25 cellular contexts compared by ENCODE assay signal in genomic region chr1:214378492-214378891, GRCh38.
DNase-seq lines count a peak whose midpoint lies in the region; ATAC-seq and TF ChIP-seq lines count a peak whose summit lies in the region.
"Had no signal": no experiment of that assay in that cellular context is flagged by ENCODE, and none has a peak within 500 bp of the region (broad histone marks: within the 10 kb centered on the region; RNA-seq: fewer than 3 reads in every experiment).

No MANE protein-coding gene starts in this region.

- ATAC-seq in foreskin keratinocyte (peak; percentile 53), psoas muscle (peak; percentile 12 to 39 (median 28)), PC-3 (no peak)
- ATAC-seq: heart left ventricle; stimulated activated naive CD8-positive, alpha-beta T cell treated with anti-CD3 and anti-CD28 coated beads, Interleukin-15, Interleukin-2, amounts not matched to agents 100 U/mL and 50 U/mL, for 24 hours; WTC11 had no signal

- no peak overlapping the region for H3K4me2 ChIP-seq in PC-3 (ENCODE audit: low read length)

- no peaks in the 10 kb centered on the region for H3K79me2 ChIP-seq in PC-3 (ENCODE audit: low read length)

- POLR2A ChIA-PET in PC-3 (lab: Charles Lee; ENCODE audit: unreplicated experiment): no interaction called here

- H3F3A ChIP-seq in PC-3 (ENCODE audit: low read length, unreplicated experiment): no peaks in the 10 kb centered on the region

- H3K36me3 ChIP-seq in psoas muscle (ENCODE audit: insufficient read depth in 1 of 2, low read depth in 1 of 2) (peaks cover 6 to 96% of the 10 kb centered on the region in 2 donors), PC-3 (ENCODE audit: low read depth, low read length) (peaks cover 21% of the 10 kb centered on the region)

- BruUV-seq in PC-3 (replicated peaks; lab: Mats Ljungman, UMichigan): no TSS peak

- no peak overlapping the region for H3K9ac ChIP-seq in PC-3 (ENCODE audit: low read length)

- no peaks in the 10 kb centered on the region for H3K27me3 ChIP-seq in foreskin keratinocyte
- H3K27me3 ChIP-seq in psoas muscle (ENCODE audit: insufficient read depth in 3 of 3, low read length in 2 of 3): no peaks in the 10 kb centered on the region
- no peaks in the 10 kb centered on the region for H3K27me3 ChIP-seq in PC-3 (ENCODE audit: low read length)
- H3K27me3 ChIP-seq: heart left ventricle, right atrium auricular region, thyroid gland had no signal

- 92 to 97% (median 94%) methylated on average over 8 of the region's 8 CpGs for WGBS in psoas muscle, 3 donors

- H3K4me3 ChIP-seq in psoas muscle: no peak overlapping the region
- no peak overlapping the region for H3K4me3 ChIP-seq in PC-3 (ENCODE audit: low read length)
- H3K4me3 ChIP-seq: heart left ventricle, lung, right atrium auricular region, thyroid gland had no signal

- CTCF ChIA-PET in PC-3 (lab: Charles Lee): no interaction called here

- no peak overlapping the region for H2AFZ ChIP-seq in PC-3 (ENCODE audit: low read length)

- DNase-seq in ELR (ENCODE audit: low read depth) (peak; percentile 58), RPMI7951 (ENCODE audit: low read depth) (peak; percentile 24), foreskin keratinocyte (no peak), psoas muscle (no peak), SIG-M5 treated with dmso at 0.1 percent for 504 hours (lab: John Stamatoyannopoulos, UW; ENCODE audit: unreplicated experiment) (no peak), PC-3 (no peak), NCI-H1436 treated with DMSO at 0.1 percent for 48 hours (lab: John Stamatoyannopoulos, UW) (no peak), caudate nucleus (lab: John Stamatoyannopoulos, UW) (no peak)
- DNase-seq: CD4-positive, alpha-beta T cell; DMS 273 treated with DMSO at 0.1 percent for 48 hours; GDM1; heart left ventricle; Kasumi-1; NCI-H1048; NCI-H187 treated with DMSO at 0.1 percent for 48 hours; NCI-H69; nucleus accumbens; stimulated activated CD4-positive, alpha-beta T cell treated with anti-CD3 and anti-CD28 coated beads, Interleukin-4, amount 100 ng/mL, for 4 hours; stimulated activated naive CD8-positive, alpha-beta T cell treated with anti-CD3 and anti-CD28 coated beads, Interleukin-15, Interleukin-2, amounts not matched to agents 100 U/mL and 50 U/mL, for 24 hours; SW 1271; thyroid gland had no signal

- no peaks in the 10 kb centered on the region for H3K9me2 ChIP-seq in PC-3 (replicated peaks; ENCODE audit: low read length)

- TF ChIP-seq CTCF in foreskin keratinocyte (conservative IDR thresholded peaks at IDR 0.05) (no peak), psoas muscle (IDR thresholded peaks at IDR 0.05) (no peak), PC-3 (conservative IDR thresholded peaks at IDR 0.05; ENCODE audit: low read depth, low read length) (no peak)

- H3K27ac ChIP-seq in foreskin keratinocyte (peak overlapping the region; percentile 42), psoas muscle (no peak overlapping the region), PC-3 (ENCODE audit: low read length) (no peak overlapping the region), caudate nucleus (ENCODE audit: low read depth, low read length) (no peak overlapping the region)
- H3K27ac ChIP-seq: epithelial cell of prostate, heart left ventricle, right atrium auricular region, thyroid gland had no signal

- H3K9me3 ChIP-seq in psoas muscle (no peaks in the 10 kb centered on the region), PC-3 (ENCODE audit: low read length) (no peaks in the 10 kb centered on the region)
- H3K9me3 ChIP-seq: heart left ventricle, right atrium auricular region, thyroid gland had no signal

- H4K20me1 ChIP-seq in PC-3 (ENCODE audit: low read length): no peaks in the 10 kb centered on the region

- intact Hi-C loops in psoas muscle (cut with DNase I) (no loop called here), PC-3 (cut with micrococcal nuclease) (no loop called here)

- H3K4me1 ChIP-seq in foreskin keratinocyte (peaks cover 27% of the 10 kb centered on the region), psoas muscle (no peaks in the 10 kb centered on the region), PC-3 (ENCODE audit: insufficient read depth, low read length) (no peaks in the 10 kb centered on the region)
- H3K4me1 ChIP-seq: right atrium auricular region had no signal

Comparison
In these comparisons a context has a peak if more than half of its experiments do, and no peak if none do; other contexts are left out.
1. DNase-seq: peak in ELR (single experiment) and RPMI7951 (single experiment); none in foreskin keratinocyte (0 of 2), psoas muscle (0 of 2), SIG-M5 treated with dmso at 0.1 percent for 504 hours (single experiment), PC-3 (single experiment), NCI-H1436 treated with DMSO at 0.1 percent for 48 hours (single experiment) and caudate nucleus (0 of 61).